In the genomic region with DNA sequence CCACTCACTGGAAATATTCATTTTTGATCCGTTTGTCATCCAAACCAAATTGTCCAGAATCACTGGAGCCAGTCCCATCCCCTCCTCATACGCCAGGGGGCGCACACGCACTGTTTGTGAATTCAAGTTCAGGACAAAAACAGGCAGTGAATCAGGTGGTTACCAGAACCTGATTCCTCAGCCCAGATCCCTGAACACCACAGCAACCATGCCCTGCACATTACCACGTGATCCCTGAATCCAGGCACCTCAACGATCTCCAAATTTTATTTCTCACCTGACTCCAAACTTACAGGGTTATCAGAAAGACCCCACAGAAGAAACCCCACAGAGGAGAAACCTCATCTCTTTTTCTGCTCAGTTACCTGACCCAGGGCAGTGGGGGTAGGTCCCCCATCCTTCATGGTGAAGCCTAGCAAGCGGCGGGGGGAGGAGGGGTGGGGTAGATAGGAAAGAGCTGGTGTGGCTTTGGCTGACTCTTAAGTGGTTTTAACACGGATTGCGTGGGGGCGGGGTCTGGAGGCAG, we compare ENCODE assay signal across 8 cellular contexts. TPM values are rescaled to one million over a fixed set of nuclear protein-coding genes. Genes with fewer than 3 reads are reported as not detected.
DNase-seq lines count a peak whose midpoint lies in the region; ATAC-seq, FAIRE-seq and TF ChIP-seq lines count a peak whose summit lies in the region.

No MANE protein-coding gene starts in this region.

- peaks cover 18% of the 10 kb centered on the region for H3K4me1 Mint-ChIP-seq in activated naive CD8-positive, alpha-beta T cell treated with anti-CD3 and anti-CD28 coated beads, Interleukin-2, amount 10 ng/mL, durations not matched to agents 7 days and 5 days

- H3K27me3 Mint-ChIP-seq in activated naive CD8-positive, alpha-beta T cell treated with anti-CD3 and anti-CD28 coated beads, Interleukin-2, amount 10 ng/mL, durations not matched to agents 7 days and 5 days, result peaks cover 44% of the 10 kb centered on the region

- FAIRE-seq in urothelium cell line (lab: Jason Lieb, UNC), result peak; percentile 96

- intact Hi-C loops in cardiac septum (cut with DNase I) (loop anchor here (2.0 to 5.0 kb wide), 3 partner anchors 120 to 406 kb away; no protein-coding TSS in a partner anchor), posterior vena cava (cut with DNase I) (loop anchor here in 1 of 2 donors (10.0 kb wide), 1 partner anchor 304 kb away; no protein-coding TSS in a partner anchor)

- no peak overlapping the region for H3K27ac Mint-ChIP-seq in activated naive CD8-positive, alpha-beta T cell treated with anti-CD3 and anti-CD28 coated beads, Interleukin-2, amount 10 ng/mL, durations not matched to agents 7 days and 5 days

- no peaks in the 10 kb centered on the region for H3K9me3 Mint-ChIP-seq in activated naive CD8-positive, alpha-beta T cell treated with anti-CD3 and anti-CD28 coated beads, Interleukin-2, amount 10 ng/mL, durations not matched to agents 7 days and 5 days

- peak; percentile 87 for DNase-seq in GM10266 (ENCODE audit: extremely low spot score)
- DNase-seq in NCI-H1436 treated with DMSO at 0.1 percent for 48 hours (lab: John Stamatoyannopoulos, UW), result peak; percentile 52
- peak; percentile 31 to 80 for DNase-seq in SW 1271 (lab: John Stamatoyannopoulos, UW)
- DNase-seq in activated naive CD8-positive, alpha-beta T cell treated with anti-CD3 and anti-CD28 coated beads, Interleukin-2, amount 10 ng/mL, durations not matched to agents 7 days and 5 days, result peak; percentile 85
- DNase-seq in cardiac septum (ENCODE audit: low spot score), result peak; percentile 87
- DNase-seq in posterior vena cava (ENCODE audit: low spot score), result peak; percentile 96
- peak; percentile 90 for DNase-seq in urothelium cell line (ENCODE audit: low spot score)

- H3K4me3 Mint-ChIP-seq in activated naive CD8-positive, alpha-beta T cell treated with anti-CD3 and anti-CD28 coated beads, Interleukin-2, amount 10 ng/mL, durations not matched to agents 7 days and 5 days, result no peak overlapping the region

- no peaks in the 10 kb centered on the region for H3K36me3 Mint-ChIP-seq in activated naive CD8-positive, alpha-beta T cell treated with anti-CD3 and anti-CD28 coated beads, Interleukin-2, amount 10 ng/mL, durations not matched to agents 7 days and 5 days

- TF ChIP-seq CTCF in GM10266 (IDR thresholded peaks at IDR 0.05; ENCODE audit: control insufficient read depth, insufficient read depth, low read depth, missing control alignments), result peak; percentile 98

- ATAC-seq in activated naive CD8-positive, alpha-beta T cell treated with anti-CD3 and anti-CD28 coated beads, Interleukin-2, amount 10 ng/mL, durations not matched to agents 7 days and 5 days (ENCODE audit: low read depth), result peak; percentile 67
- no peak for ATAC-seq in GM18511 (IDR thresholded peaks at IDR 0.05; ENCODE audit: unreplicated experiment)

- POLR2A ChIA-PET in activated naive CD8-positive, alpha-beta T cell treated with anti-CD3 and anti-CD28 coated beads, Interleukin-2, amount 10 ng/mL, durations not matched to agents 7 days and 5 days (lab: Charles Lee), result interaction anchor here (1.1 kb wide), 1 partner anchor 121 kb away, joined by 4 read pairs; a partner anchor contains a TSS

RNA-seq across cellular contexts. Expression of a gene that starts 1.4 kb away (rescaled TPM):
- total RNA-seq in activated naive CD8-positive, alpha-beta T cell treated with anti-CD3 and anti-CD28 coated beads, Interleukin-2, amount 10 ng/mL, durations not matched to agents 7 days and 5 days, result 1 to 10 TPM; 1.8 to 2.3 TPM
- total RNA-seq in cardiac septum (9.1 TPM), posterior vena cava (10 to 100 TPM; 59.0 to 68.3 TPM)
